15 cellular contexts compared by ENCODE assay signal in the genomic region with DNA sequence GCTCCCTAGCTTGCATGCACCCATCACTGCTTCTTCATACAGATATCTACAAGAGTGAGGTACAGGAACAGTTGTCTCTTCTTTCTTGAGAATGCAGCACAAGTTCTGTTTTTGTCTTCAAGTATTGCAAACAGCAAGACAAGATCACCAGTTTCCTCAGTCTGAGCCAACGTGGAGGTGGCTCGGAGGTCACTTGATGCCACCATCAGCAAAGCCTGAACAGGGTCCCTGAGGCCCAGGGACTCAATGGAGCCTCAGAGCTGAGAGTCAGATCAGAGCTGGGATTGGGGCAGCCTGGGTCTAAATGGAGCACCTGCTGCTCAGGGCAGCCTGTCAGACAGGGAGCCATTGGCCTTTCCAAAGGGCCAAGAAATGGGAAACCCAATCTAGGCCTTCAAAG.
DNase-seq lines count a peak whose midpoint lies in the region; ATAC-seq and TF ChIP-seq lines count a peak whose summit lies in the region.
"Had no signal": no experiment of that assay in that cellular context is flagged by ENCODE, and none has a peak within 500 bp of the region (broad histone marks: within the 10 kb centered on the region; RNA-seq: fewer than 3 reads in every experiment).

No MANE protein-coding gene starts in this region.

- H3K9me3 ChIP-seq in HUES6 (ENCODE audit: control insufficient read depth, insufficient read depth, low read depth, low read length) (no peaks in the 10 kb centered on the region), esophagus muscularis mucosa (no peaks in the 10 kb centered on the region), left ventricle myocardium inferior (replicated peaks) (no peaks in the 10 kb centered on the region)
- H3K9me3 ChIP-seq: Caco-2 had no signal

- H3K4me1 ChIP-seq in GM23338 (ENCODE audit: insufficient read depth) = peaks cover 12% of the 10 kb centered on the region
- H3K4me1 ChIP-seq in HUES6 (ENCODE audit: control insufficient read depth, insufficient read depth, low read length) = peaks cover 22% of the 10 kb centered on the region
- no peaks in the 10 kb centered on the region for H3K4me1 ChIP-seq in esophagus muscularis mucosa
- peaks cover 6% of the 10 kb centered on the region for H3K4me1 ChIP-seq in left ventricle myocardium inferior

- no peaks in the 10 kb centered on the region for H3K79me2 ChIP-seq in GM23338 (replicated peaks; ENCODE audit: insufficient read depth)

- peaks cover 14% of the 10 kb centered on the region; the same call in 1 of the 2 replicates for H3K9me2 ChIP-seq in GM23338 (ENCODE audit: insufficient read depth)

- H3K27ac ChIP-seq in GM23338 (ENCODE audit: low read depth) (peak overlapping the region; percentile 80), HUES6 (ENCODE audit: low read depth, low read length) (peak overlapping the region; percentile 65; the same call in 1 of the 2 replicates), esophagus muscularis mucosa (replicated peaks in 1 of 4) (no peak overlapping the region), left ventricle myocardium inferior (replicated peaks) (no peak overlapping the region)
- H3K27ac ChIP-seq: A549 had no signal

- intact Hi-C loops in esophagus muscularis mucosa (cut with DNase I) = no loop called here
- intact Hi-C loops in left ventricle myocardium inferior (cut with micrococcal nuclease) = no loop called here

- H3K4me1 Mint-ChIP-seq in GM23338 = peaks cover 20% of the 10 kb centered on the region
- peaks cover 23% of the 10 kb centered on the region for H3K4me1 Mint-ChIP-seq in stimulated activated effector memory CD8-positive, alpha-beta T cell treated with anti-CD3 and anti-CD28 coated beads, Interleukin-12 subunit alpha, Interleukin-12 subunit beta, amount 100 ng/mL, for 72 hours

- H3K27me3 ChIP-seq in GM23338 (ENCODE audit: insufficient read depth) (no peaks in the 10 kb centered on the region), HUES6 (ENCODE audit: control insufficient read depth, insufficient read depth, low read length) (no peaks in the 10 kb centered on the region; the same call in 1 of the 2 replicates), esophagus muscularis mucosa (no peaks in the 10 kb centered on the region), left ventricle myocardium inferior (ENCODE audit: low read depth) (no peaks in the 10 kb centered on the region)

- no peak overlapping the region for H3K4me3 ChIP-seq in GM23338
- H3K4me3 ChIP-seq in HUES6 (ENCODE audit: low read depth, low read length) = no peak overlapping the region
- no peak overlapping the region for H3K4me3 ChIP-seq in esophagus muscularis mucosa
- no peak overlapping the region for H3K4me3 ChIP-seq in left ventricle myocardium inferior
- H3K4me3 ChIP-seq: A549 had no signal

- TF ChIP-seq CTCF in GM23338 (conservative IDR thresholded peaks at IDR 0.05; ENCODE audit: low read depth in 2 of 2) = no peak
- no peak for TF ChIP-seq CTCF in esophagus muscularis mucosa (IDR thresholded peaks at IDR 0.05)
- no peak for TF ChIP-seq CTCF in left ventricle myocardium inferior (IDR thresholded peaks at IDR 0.05; ENCODE audit: borderline replicate concordance)

- H3K4me3 Mint-ChIP-seq in GM23338 = no peak overlapping the region
- H3K4me3 Mint-ChIP-seq in stimulated activated effector memory CD8-positive, alpha-beta T cell treated with anti-CD3 and anti-CD28 coated beads, Interleukin-12 subunit alpha, Interleukin-12 subunit beta, amount 100 ng/mL, for 72 hours = no peak overlapping the region
- H3K4me3 Mint-ChIP-seq: CD14-positive monocyte; CD8-positive, alpha-beta memory T cell; HFFc6 had no signal

- no peaks in the 10 kb centered on the region for H4K20me1 ChIP-seq in GM23338 (replicated peaks; ENCODE audit: insufficient read depth)

- ATAC-seq in GM23338 (no peak), HG03457 (IDR thresholded peaks at IDR 0.05; ENCODE audit: unreplicated experiment) (no peak)
- ATAC-seq in stimulated activated effector memory CD8-positive, alpha-beta T cell treated with anti-CD3 and anti-CD28 coated beads, Interleukin-12 subunit alpha, Interleukin-12 subunit beta, amount 100 ng/mL, for 72 hours = no peak
- ATAC-seq: A549 had no signal

- peaks cover 3% of the 10 kb centered on the region; the same call in 2 of the 3 replicates for H3K9me3 Mint-ChIP-seq in GM23338
- H3K9me3 Mint-ChIP-seq in stimulated activated effector memory CD8-positive, alpha-beta T cell treated with anti-CD3 and anti-CD28 coated beads, Interleukin-12 subunit alpha, Interleukin-12 subunit beta, amount 100 ng/mL, for 72 hours = no peaks in the 10 kb centered on the region
- H3K9me3 Mint-ChIP-seq: CD8-positive, alpha-beta memory T cell; HFFc6 had no signal

- TF ChIP-seq POLR2A in esophagus muscularis mucosa (IDR thresholded peaks at IDR 0.05; ENCODE audit: low read depth) = no peak

- H3K9ac ChIP-seq in HUES6 (ENCODE audit: low read length) = no peak overlapping the region

- WGBS in esophagus muscularis mucosa = 87% methylated on average over 2 of the region's 2 CpGs

- TF ChIP-seq EP300 in esophagus muscularis mucosa (IDR thresholded peaks at IDR 0.05) = no peak

- H3K36me3 ChIP-seq in GM23338 (ENCODE audit: insufficient read depth) (no peaks in the 10 kb centered on the region), HUES6 (ENCODE audit: control insufficient read depth, insufficient read depth, low read length) (no peaks in the 10 kb centered on the region), esophagus muscularis mucosa (no peaks in the 10 kb centered on the region), left ventricle myocardium inferior (no peaks in the 10 kb centered on the region)

- H3K27ac Mint-ChIP-seq in GM23338 = no peak overlapping the region
- H3K27ac Mint-ChIP-seq in stimulated activated effector memory CD8-positive, alpha-beta T cell treated with anti-CD3 and anti-CD28 coated beads, Interleukin-12 subunit alpha, Interleukin-12 subunit beta, amount 100 ng/mL, for 72 hours = peak overlapping the region; percentile 17
- H3K27ac Mint-ChIP-seq: CD14-positive monocyte, HFFc6 had no signal

- H3K27me3 Mint-ChIP-seq in GM23338 (ENCODE audit: insufficient read depth, low read depth, poor library complexity) = peaks cover 8% of the 10 kb centered on the region

- H3K4me2 ChIP-seq in GM23338 = 0 out of 2 replicates have a peak overlapping the region, but pooled peaks have one; percentile 28
- H3K4me2 ChIP-seq: A549 had no signal

- DNase-seq in GM23338 (ENCODE audit: low spot score) (no peak), esophagus muscularis mucosa (ENCODE audit: extremely low spot score) (peak; percentile 90), left ventricle myocardium inferior (no peak)
- no peak for DNase-seq in stimulated activated effector memory CD8-positive, alpha-beta T cell treated with anti-CD3 and anti-CD28 coated beads, Interleukin-12 subunit alpha, Interleukin-12 subunit beta, amount 100 ng/mL, for 72 hours (ENCODE audit: low spot score in 2 of 2)
- DNase-seq: Caco-2; CD8-positive, alpha-beta memory T cell; DND-41; GDM1; HCEC 1CT; HFFc6; IMR-90 had no signal

- H3F3A ChIP-seq in GM23338 (replicated peaks; ENCODE audit: low read depth) = no peaks in the 10 kb centered on the region; the same call in 1 of the 2 replicates

- H2AFZ ChIP-seq in GM23338 = no peak overlapping the region

- H3K36me3 Mint-ChIP-seq in GM23338 (ENCODE audit: low read depth) = peaks cover 3% of the 10 kb centered on the region; the same call in 1 of the 3 replicates
- peaks cover 25% of the 10 kb centered on the region for H3K36me3 Mint-ChIP-seq in stimulated activated effector memory CD8-positive, alpha-beta T cell treated with anti-CD3 and anti-CD28 coated beads, Interleukin-12 subunit alpha, Interleukin-12 subunit beta, amount 100 ng/mL, for 72 hours
- H3K36me3 Mint-ChIP-seq: CD14-positive monocyte had no signal

TF ChIP-seq in GM23338, 12 proteins besides CTCF, POLR2A, EP300 and RAD21:
- TF ChIP-seq CREB1 (CRISPR knock-in tag; IDR thresholded peaks at IDR 0.05; ENCODE audit: low read depth) (no peak), JUNB (IDR thresholded peaks at IDR 0.05; ENCODE audit: unreplicated experiment) (no peak), ZNF114 (CRISPR knock-in tag; IDR thresholded peaks at IDR 0.05) (no peak)
- TF ChIP-seq, protein P1, sequence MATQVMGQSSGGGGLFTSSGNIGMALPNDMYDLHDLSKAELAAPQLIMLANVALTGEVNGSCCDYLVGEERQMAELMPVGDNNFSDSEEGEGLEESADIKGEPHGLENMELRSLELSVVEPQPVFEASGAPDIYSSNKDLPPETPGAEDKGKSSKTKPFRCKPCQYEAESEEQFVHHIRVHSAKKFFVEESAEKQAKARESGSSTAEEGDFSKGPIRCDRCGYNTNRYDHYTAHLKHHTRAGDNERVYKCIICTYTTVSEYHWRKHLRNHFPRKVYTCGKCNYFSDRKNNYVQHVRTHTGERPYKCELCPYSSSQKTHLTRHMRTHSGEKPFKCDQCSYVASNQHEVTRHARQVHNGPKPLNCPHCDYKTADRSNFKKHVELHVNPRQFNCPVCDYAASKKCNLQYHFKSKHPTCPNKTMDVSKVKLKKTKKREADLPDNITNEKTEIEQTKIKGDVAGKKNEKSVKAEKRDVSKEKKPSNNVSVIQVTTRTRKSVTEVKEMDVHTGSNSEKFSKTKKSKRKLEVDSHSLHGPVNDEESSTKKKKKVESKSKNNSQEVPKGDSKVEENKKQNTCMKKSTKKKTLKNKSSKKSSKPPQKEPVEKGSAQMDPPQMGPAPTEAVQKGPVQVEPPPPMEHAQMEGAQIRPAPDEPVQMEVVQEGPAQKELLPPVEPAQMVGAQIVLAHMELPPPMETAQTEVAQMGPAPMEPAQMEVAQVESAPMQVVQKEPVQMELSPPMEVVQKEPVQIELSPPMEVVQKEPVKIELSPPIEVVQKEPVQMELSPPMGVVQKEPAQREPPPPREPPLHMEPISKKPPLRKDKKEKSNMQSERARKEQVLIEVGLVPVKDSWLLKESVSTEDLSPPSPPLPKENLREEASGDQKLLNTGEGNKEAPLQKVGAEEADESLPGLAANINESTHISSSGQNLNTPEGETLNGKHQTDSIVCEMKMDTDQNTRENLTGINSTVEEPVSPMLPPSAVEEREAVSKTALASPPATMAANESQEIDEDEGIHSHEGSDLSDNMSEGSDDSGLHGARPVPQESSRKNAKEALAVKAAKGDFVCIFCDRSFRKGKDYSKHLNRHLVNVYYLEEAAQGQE (IDR thresholded peaks at IDR 0.05; ENCODE audit: unreplicated experiment) = no peak

Comparison
In these comparisons a context has a peak if more than half of its experiments do, and no peak if none do; other contexts are left out.
1. H3K27ac ChIP-seq: peak in GM23338 (single experiment) and HUES6 (single experiment); none in esophagus muscularis mucosa (0 of 4) and left ventricle myocardium inferior (single experiment).